ENCODE assay signal across 18 cellular contexts in the genomic region with DNA sequence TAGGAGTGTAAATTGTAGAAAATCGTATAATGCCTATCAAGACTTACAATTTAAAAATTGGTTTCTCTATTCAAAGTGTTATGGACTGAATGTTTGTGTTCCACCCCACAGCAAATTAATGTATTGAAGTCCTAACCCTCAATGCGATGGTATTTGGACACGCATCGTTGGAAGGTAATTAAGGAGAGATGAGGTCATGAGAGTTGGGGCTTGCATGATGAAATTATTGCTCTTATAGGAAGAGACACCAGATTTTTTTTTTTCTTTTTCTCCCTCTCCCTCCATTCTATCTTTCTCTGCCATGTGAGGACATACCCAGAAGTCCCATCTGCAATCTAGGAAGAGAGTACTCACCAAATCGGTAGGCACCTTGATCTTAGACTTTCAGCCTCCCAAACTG.
DNase-seq lines count a peak whose midpoint lies in the region; ATAC-seq, FAIRE-seq and TF ChIP-seq lines count a peak whose summit lies in the region.
"Had no signal": no experiment of that assay in that cellular context is flagged by ENCODE, and none has a peak within 500 bp of the region (broad histone marks: within the 10 kb centered on the region; RNA-seq: fewer than 3 reads in every experiment).

No MANE protein-coding gene starts in this region.

- H3K4me1 Mint-ChIP-seq in activated CD4-positive, alpha-beta T cell treated with anti-CD3 and anti-CD28 coated beads, Interleukin-2, amount 10 ng/mL, durations not matched to agents 24 days and 14 days = peaks cover 18% of the 10 kb centered on the region
- H3K4me1 Mint-ChIP-seq: B cell, CD14-positive monocyte had no signal

- ATAC-seq in HG03097 (IDR thresholded peaks at IDR 0.05; ENCODE audit: low FRiP score, unreplicated experiment) = no peak
- ATAC-seq: GM12878 had no signal

- H3K27me3 Mint-ChIP-seq in activated CD4-positive, alpha-beta T cell treated with anti-CD3 and anti-CD28 coated beads, Interleukin-2, amount 10 ng/mL, durations not matched to agents 24 days and 14 days = no peaks in the 10 kb centered on the region
- H3K27me3 Mint-ChIP-seq: CD4-positive, alpha-beta T cell; CD8-positive, alpha-beta memory T cell had no signal

- DNase-seq in Daoy (ENCODE audit: low read depth) (peak; percentile 30), NCI-H69 (lab: John Stamatoyannopoulos, UW) (peak; percentile 65), SW480 (ENCODE audit: low spot score) (peak; percentile 25), kidney tubule cell (ENCODE audit: low spot score) (peak; percentile 24), D721Med (ENCODE audit: insufficient read length, low spot score) (no peak)
- no peak for DNase-seq in activated CD4-positive, alpha-beta T cell treated with anti-CD3 and anti-CD28 coated beads, Interleukin-2, amount 10 ng/mL, durations not matched to agents 24 days and 14 days
- DNase-seq: CD4-positive, alpha-beta T cell; CD8-positive, alpha-beta memory T cell; DMS53; DMS79 treated with DMSO at 0.1 percent for 48 hours; GOT3 had no signal

- H3K4me3 Mint-ChIP-seq in activated CD4-positive, alpha-beta T cell treated with anti-CD3 and anti-CD28 coated beads, Interleukin-2, amount 10 ng/mL, durations not matched to agents 24 days and 14 days = no peak overlapping the region
- H3K4me3 Mint-ChIP-seq: B cell; CD14-positive monocyte; CD4-positive, alpha-beta T cell; CD8-positive, alpha-beta memory T cell had no signal

- no peak for TF ChIP-seq CTCF in D721Med (IDR thresholded peaks at IDR 0.05; ENCODE audit: insufficient read depth, missing control alignments)

- H3K9me3 Mint-ChIP-seq in activated CD4-positive, alpha-beta T cell treated with anti-CD3 and anti-CD28 coated beads, Interleukin-2, amount 10 ng/mL, durations not matched to agents 24 days and 14 days = peaks cover 4% of the 10 kb centered on the region
- H3K9me3 Mint-ChIP-seq: CD4-positive, alpha-beta T cell; CD8-positive, alpha-beta memory T cell had no signal

- no peaks in the 10 kb centered on the region for H3K36me3 Mint-ChIP-seq in activated CD4-positive, alpha-beta T cell treated with anti-CD3 and anti-CD28 coated beads, Interleukin-2, amount 10 ng/mL, durations not matched to agents 24 days and 14 days (ENCODE audit: low read depth)
- H3K36me3 Mint-ChIP-seq: CD14-positive monocyte; CD8-positive, alpha-beta memory T cell had no signal

- no peak overlapping the region for H3K27ac Mint-ChIP-seq in activated CD4-positive, alpha-beta T cell treated with anti-CD3 and anti-CD28 coated beads, Interleukin-2, amount 10 ng/mL, durations not matched to agents 24 days and 14 days
- H3K27ac Mint-ChIP-seq: B cell; CD14-positive monocyte; CD4-positive, alpha-beta T cell had no signal

- FAIRE-seq in D721Med (lab: Jason Lieb, UNC) = no peak
- FAIRE-seq: G401.6, GM12878, GM19239, H54 had no signal

- intact Hi-C loops in activated CD4-positive, alpha-beta T cell treated with anti-CD3 and anti-CD28 coated beads, Interleukin-2, amount 10 ng/mL, durations not matched to agents 24 days and 14 days (cut with micrococcal nuclease) = no loop called here

Comparison
In these comparisons a context has a peak if more than half of its experiments do, and no peak if none do; other contexts are left out.
1. DNase-seq: peak in Daoy (single experiment), NCI-H69 (single experiment), SW480 (single experiment) and kidney tubule cell (single experiment); none in activated CD4-positive, alpha-beta T cell treated with anti-CD3 and anti-CD28 coated beads, Interleukin-2, amount 10 ng/mL, durations not matched to agents 24 days and 14 days (single experiment) and D721Med (single experiment).